In genomic region chr2:61702088-61702467, GRCh38 we compare ENCODE assay signal across 30 cellular contexts.
"Had no signal": no experiment of that assay in that cellular context is flagged by ENCODE, and none has a peak within 500 bp of the region (broad histone marks: within the 10 kb centered on the region; RNA-seq: fewer than 3 reads in every experiment).

No MANE protein-coding gene starts in this region.

- DNase-seq: activated CD4-positive, alpha-beta memory T cell treated with anti-CD3 and anti-CD28 coated beads for 36 hours; activated CD4-positive, alpha-beta T cell treated with anti-CD3 and anti-CD28 coated beads for 36 hours; activated CD4-positive, alpha-beta T cell treated with anti-CD3 and anti-CD28 coated beads, Interleukin-2, amount 10 ng/mL, durations not matched to agents 24 days and 14 days; activated CD4-positive, CD25-positive, alpha-beta regulatory T cell; activated CD4-positive, CD25-positive, alpha-beta regulatory T cell treated with anti-CD3 and anti-CD28 coated beads, Interleukin-2, amount 50 U/mL, for 72 hours; activated CD8-positive, alpha-beta memory T cell treated with anti-CD3 and anti-CD28 coated beads, Interleukin-2, amount 10 ng/mL, durations not matched to agents 7 days and 5 days; activated CD8-positive, alpha-beta memory T cell treated with anti-CD3 and anti-CD28 coated beads, Interleukin-2, amount 50 U/mL, for 4 hours; activated CD8-positive, alpha-beta T cell treated with anti-CD3 and anti-CD28 coated beads, Interleukin-2, amount 10 ng/mL, durations not matched to agents 7 days and 5 days; activated effector memory CD4-positive, alpha-beta T cell treated with anti-CD3 and anti-CD28 coated beads, Interleukin-2, amount 50 U/mL, for 16 hours; activated naive CD4-positive, alpha-beta T cell treated with anti-CD3 and anti-CD28 coated beads for 36 hours; activated naive CD8-positive, alpha-beta T cell treated with anti-CD3 and anti-CD28 coated beads for 36 hours; activated naive CD8-positive, alpha-beta T cell treated with anti-CD3 and anti-CD28 coated beads, Interleukin-2, amount 50 U/mL, for 24 hours; activated T-cell treated with anti-CD3 and anti-CD28 coated beads, Interleukin-2, amount 50 U/mL, for 1 hour; activated T-cell treated with anti-CD3 and anti-CD28 coated beads, Interleukin-2, amount 50 U/mL, for 48 hours; adrenal gland; amygdala; aorta; body of pancreas; caudate nucleus; cortex of kidney; dermis blood vessel endothelial cell; effector CD4-positive, alpha-beta T cell; effector memory CD8-positive, alpha-beta T cell; erythroblast; foreskin keratinocyte; heart right ventricle; T-helper 17 cell; T1000 had no signal

- H3K36me3 ChIP-seq: adrenal gland, esophagus muscularis mucosa, gastroesophageal sphincter, heart right ventricle had no signal

- ATAC-seq: activated CD4-positive, alpha-beta T cell treated with anti-CD3 and anti-CD28 coated beads for 36 hours; activated CD8-positive, alpha-beta memory T cell treated with anti-CD3 and anti-CD28 coated beads, Interleukin-2, amount 10 ng/mL, durations not matched to agents 7 days and 5 days; activated CD8-positive, alpha-beta T cell treated with anti-CD3 and anti-CD28 coated beads, Interleukin-2, amount 10 ng/mL, durations not matched to agents 7 days and 5 days; activated naive CD8-positive, alpha-beta T cell treated with anti-CD3 and anti-CD28 coated beads, Interleukin-2, amount 50 U/mL, for 24 hours; effector memory CD8-positive, alpha-beta T cell; foreskin keratinocyte; gastroesophageal sphincter; heart right ventricle; T-helper 17 cell had no signal

- H3K27me3 ChIP-seq: adrenal gland, body of pancreas, esophagus muscularis mucosa, foreskin keratinocyte, gastroesophageal sphincter, heart right ventricle had no signal

- H3K4me1 ChIP-seq: adrenal gland, heart right ventricle had no signal

- H3K9me3 ChIP-seq: adrenal gland, body of pancreas, esophagus muscularis mucosa, gastroesophageal sphincter had no signal

- H3K4me3 ChIP-seq: adrenal gland, body of pancreas, esophagus muscularis mucosa, gastroesophageal sphincter, heart right ventricle had no signal

- H3K27ac ChIP-seq: adrenal gland, body of pancreas, esophagus muscularis mucosa, foreskin keratinocyte, gastroesophageal sphincter, heart right ventricle had no signal
